In the genomic region with DNA sequence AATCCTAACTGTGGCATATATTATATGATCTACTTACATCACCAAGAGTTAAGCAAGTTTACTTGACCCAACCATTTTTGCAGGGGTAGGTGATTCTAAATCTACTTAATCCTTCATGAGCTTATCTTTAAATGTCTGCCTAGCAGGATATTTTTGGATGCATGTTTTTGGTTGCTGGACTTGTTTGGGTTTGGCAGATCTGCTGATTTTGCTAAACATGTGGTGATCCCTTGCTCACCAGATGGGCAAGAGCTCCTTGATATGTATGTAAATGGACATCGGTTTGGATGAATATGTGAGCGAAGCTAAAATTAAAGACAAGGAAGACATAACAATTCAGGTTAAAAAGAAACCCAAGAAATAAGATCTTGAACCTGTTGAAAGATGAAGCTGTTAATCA, we compare ENCODE assay signal across 18 cellular contexts. TPM values are rescaled to one million over a fixed set of nuclear protein-coding genes. Genes with fewer than 3 reads are reported as not detected.
DNase-seq lines count a peak whose midpoint lies in the region; ATAC-seq and TF ChIP-seq lines count a peak whose summit lies in the region.
"Had no signal": no experiment of that assay in that cellular context is flagged by ENCODE, and none has a peak within 500 bp of the region (broad histone marks: within the 10 kb centered on the region; RNA-seq: fewer than 3 reads in every experiment).

No MANE protein-coding gene starts in this region.

- H3K4me3 Mint-ChIP-seq in effector memory CD8-positive, alpha-beta T cell: no peak overlapping the region
- H3K4me3 Mint-ChIP-seq: CD4-positive, CD25-positive, alpha-beta regulatory T cell; CD8-positive, alpha-beta memory T cell had no signal

- H3K4me1 Mint-ChIP-seq in effector memory CD8-positive, alpha-beta T cell (ENCODE audit: low read depth in 2 of 2): no peaks in the 10 kb centered on the region
- H3K4me1 Mint-ChIP-seq: CD4-positive, CD25-positive, alpha-beta regulatory T cell; CD8-positive, alpha-beta memory T cell had no signal

- DNase-seq in NCI-H82 (lab: John Stamatoyannopoulos, UW): peak; percentile 23
- no peak for DNase-seq in NCI-H82 treated with DMSO at 0.1 percent for 48 hours (lab: John Stamatoyannopoulos, UW; ENCODE audit: unreplicated experiment)
- peak; percentile 44 for DNase-seq in cerebellar cortex (ENCODE audit: low spot score)
- DNase-seq in fibroblast of villous mesenchyme (ENCODE audit: low read depth): peak; percentile 28
- DNase-seq in activated CD4-positive, alpha-beta T cell treated with anti-CD3 and anti-CD28 coated beads, Interleukin-2, amount 50 U/mL, for 4 hours: no peak
- DNase-seq in effector memory CD8-positive, alpha-beta T cell: no peak
- no peak for DNase-seq in kidney tubule cell (ENCODE audit: low spot score)
- DNase-seq: BE2C; C1 segment of cervical spinal cord; CD4-positive, CD25-positive, alpha-beta regulatory T cell; CD8-positive, alpha-beta memory T cell; COR-L47; GDM1; GOT3; H7 had no signal

- H3K36me3 Mint-ChIP-seq in effector memory CD8-positive, alpha-beta T cell (ENCODE audit: insufficient read depth): no peaks in the 10 kb centered on the region
- H3K36me3 Mint-ChIP-seq: CD4-positive, CD25-positive, alpha-beta regulatory T cell; CD8-positive, alpha-beta memory T cell had no signal

- ATAC-seq in HG03521 (IDR thresholded peaks at IDR 0.05; ENCODE audit: unreplicated experiment): no peak
- ATAC-seq in effector memory CD8-positive, alpha-beta T cell (replicated peaks): no peak

- H3K4me3 ChIP-seq in fibroblast of villous mesenchyme (ENCODE audit: low read depth, low read length): no peak overlapping the region

- H3K27ac Mint-ChIP-seq in effector memory CD8-positive, alpha-beta T cell: no peak overlapping the region
- H3K27ac Mint-ChIP-seq: CD4-positive, CD25-positive, alpha-beta regulatory T cell; CD8-positive, alpha-beta memory T cell had no signal

- no peak for TF ChIP-seq CTCF in fibroblast of villous mesenchyme (IDR thresholded peaks at IDR 0.05; ENCODE audit: insufficient read depth, low read depth, low read length)

- peaks cover 16 to 18% of the 10 kb centered on the region in 2 donors for H3K9me3 Mint-ChIP-seq in effector memory CD8-positive, alpha-beta T cell

- H3K27me3 Mint-ChIP-seq in effector memory CD8-positive, alpha-beta T cell: peaks cover 0 to 7% of the 10 kb centered on the region in 2 donors
- H3K27me3 Mint-ChIP-seq: CD4-positive, CD25-positive, alpha-beta regulatory T cell; CD8-positive, alpha-beta memory T cell had no signal

RNA-seq across cellular contexts. Expression of a gene that starts 36.7 kb away (rescaled TPM):
- 19.0 and 35.0 TPM in 2 replicates for total RNA-seq in fibroblast of villous mesenchyme
- total RNA-seq: A673; CD4-positive, CD25-positive, alpha-beta regulatory T cell; CD8-positive, alpha-beta memory T cell; HT-29 had no signal

Comparison
In these comparisons a context has a peak if more than half of its experiments do, and no peak if none do; other contexts are left out.
1. DNase-seq: peak in NCI-H82 (single experiment), cerebellar cortex (single experiment) and fibroblast of villous mesenchyme (single experiment); none in NCI-H82 treated with DMSO at 0.1 percent for 48 hours (single experiment), activated CD4-positive, alpha-beta T cell treated with anti-CD3 and anti-CD28 coated beads, Interleukin-2, amount 50 U/mL, for 4 hours (0 of 2), effector memory CD8-positive, alpha-beta T cell (0 of 3) and kidney tubule cell (single experiment).